Comparison of ENCODE assay signal across 16 cellular contexts in the genomic region with DNA sequence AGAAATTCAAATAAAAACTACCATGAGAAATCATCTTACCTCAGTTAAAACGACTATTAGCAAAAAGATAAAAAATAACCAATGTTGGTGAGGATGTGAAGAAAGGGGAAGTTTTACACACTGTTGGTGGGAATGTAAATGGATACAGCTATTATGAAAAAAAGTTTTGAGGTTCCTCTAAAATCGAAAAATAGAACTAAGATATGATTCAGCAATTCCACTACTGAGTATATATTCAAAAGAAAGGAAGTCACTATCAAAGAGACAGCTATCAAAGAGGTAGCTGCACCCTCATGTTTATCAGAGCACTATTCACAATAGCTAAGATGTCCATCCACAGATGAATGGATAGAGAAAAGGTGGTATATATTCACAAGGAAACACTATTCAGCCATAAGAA.
"Had no signal": no experiment of that assay in that cellular context is flagged by ENCODE, and none has a peak within 500 bp of the region (broad histone marks: within the 10 kb centered on the region; RNA-seq: fewer than 3 reads in every experiment).

No MANE protein-coding gene starts in this region.

- ATAC-seq: activated CD8-positive, alpha-beta T cell treated with anti-CD3 and anti-CD28 coated beads, Interleukin-2, amount 10 ng/mL, durations not matched to agents 7 days and 5 days; activated T-helper 17 cell treated with anti-CD3 and anti-CD28 coated beads, Interleukin-2, amount 50 U/mL, for 72 hours; foreskin keratinocyte; naive thymus-derived CD8-positive, alpha-beta T cell; sciatic nerve; stimulated activated memory B cell treated with anti-CD40 and anti-IgM and Interleukin-4, amounts not matched to agents 10 μg/mL and 1 μg/mL and 100 μg/mL, for 72 hours had no signal

- DNase-seq: activated CD4-positive, alpha-beta T cell treated with anti-CD3 and anti-CD28 coated beads, Interleukin-2, amount 10 ng/mL, durations not matched to agents 24 days and 14 days; activated CD8-positive, alpha-beta T cell treated with anti-CD3 and anti-CD28 coated beads, Interleukin-2, amount 10 ng/mL, durations not matched to agents 7 days and 5 days; activated naive CD4-positive, alpha-beta T cell; activated naive CD8-positive, alpha-beta T cell treated with anti-CD3 and anti-CD28 coated beads for 36 hours; activated T-cell treated with anti-CD3 and anti-CD28 coated beads, Interleukin-2, amount 50 U/mL, for 24 hours; central memory CD4-positive, alpha-beta T cell; effector memory CD4-positive, alpha-beta T cell; foreskin keratinocyte; kidney; naive thymus-derived CD8-positive, alpha-beta T cell; stimulated activated CD4-positive, alpha-beta T cell treated with anti-CD3 and anti-CD28 coated beads, Interleukin-15, amount 100 ng/mL, for 24 hours; T-helper 9 cell; trophoblast cell had no signal
